ENCODE assay signal across 12 cellular contexts in genomic region chr5:34586117-34586885, GRCh38.
DNase-seq lines count a peak whose midpoint lies in the region; ATAC-seq, FAIRE-seq and TF ChIP-seq lines count a peak whose summit lies in the region.
"Had no signal": no experiment of that assay in that cellular context is flagged by ENCODE, and none has a peak within 500 bp of the region (broad histone marks: within the 10 kb centered on the region; RNA-seq: fewer than 3 reads in every experiment).

No MANE protein-coding gene starts in this region.

- peak overlapping the region; percentile 62; the same call in 1 of the 2 replicates for H2AFZ ChIP-seq in SK-N-SH (ENCODE audit: low read depth)
- H2AFZ ChIP-seq: parathyroid adenoma had no signal

- peak overlapping the region; percentile 34 to 88; a peak in 3 of 4 replicates for H3K27ac ChIP-seq in SK-N-SH (ENCODE audit: low read depth in 2 of 2, low read length in 1 of 2)
- H3K27ac ChIP-seq: parathyroid adenoma had no signal

- H3K36me3 Mint-ChIP-seq in stimulated activated effector memory CD8-positive, alpha-beta T cell treated with anti-CD3 and anti-CD28 coated beads, Interleukin-12 subunit alpha, Interleukin-12 subunit beta, amount 100 ng/mL, for 72 hours: no peaks in the 10 kb centered on the region

- no peak overlapping the region for H3K4me3 ChIP-seq in SK-N-SH (ENCODE audit: low read depth in 2 of 2, low read length in 1 of 2)
- H3K4me3 ChIP-seq in fibroblast of pulmonary artery (replicated peaks; ENCODE audit: low read depth, low read length): no peak overlapping the region

- H3K9me2 ChIP-seq in SK-N-SH: no peaks in the 10 kb centered on the region

- peak; percentile 86 for FAIRE-seq in H54 (lab: Jason Lieb, UNC)

- peaks cover 10% of the 10 kb centered on the region for H3F3A ChIP-seq in SK-N-SH (replicated peaks; ENCODE audit: insufficient read depth)

- peak; percentile 51 for ATAC-seq in stimulated activated effector memory CD8-positive, alpha-beta T cell treated with anti-CD3 and anti-CD28 coated beads, Interleukin-12 subunit alpha, Interleukin-12 subunit beta, amount 100 ng/mL, for 72 hours
- no peak for ATAC-seq in HG02759 (IDR thresholded peaks at IDR 0.05; ENCODE audit: unreplicated experiment)

- no peak for TF ChIP-seq RAD21 in SK-N-SH (IDR thresholded peaks at IDR 0.05; ENCODE audit: low read length)

- no peaks in the 10 kb centered on the region for H3K9me3 Mint-ChIP-seq in stimulated activated effector memory CD8-positive, alpha-beta T cell treated with anti-CD3 and anti-CD28 coated beads, Interleukin-12 subunit alpha, Interleukin-12 subunit beta, amount 100 ng/mL, for 72 hours
- H3K9me3 Mint-ChIP-seq: activated T-cell treated with anti-CD3 and anti-CD28 coated beads, Interleukin-2, amount 50 U/mL, for 4 hours had no signal

- TF ChIP-seq POLR2A in H54 (IDR thresholded peaks at IDR 0.05; ENCODE audit: low read depth, low read length): no peak

- H3K79me2 ChIP-seq in SK-N-SH (ENCODE audit: insufficient read depth): no peaks in the 10 kb centered on the region
- H3K79me2 ChIP-seq: parathyroid adenoma had no signal

- CTCF ChIA-PET in SK-N-SH (lab: Yijun Ruan, JAX): no interaction called here

- peaks cover 0 to 16% of the 10 kb centered on the region in 2 experiments; a peak in 3 of 4 replicates for H3K4me1 ChIP-seq in SK-N-SH (ENCODE audit: control insufficient read depth in 1 of 2, insufficient read depth in 2 of 2, low read depth in 1 of 2, low read length in 1 of 2)
- H3K4me1 ChIP-seq: parathyroid adenoma had no signal

- no peak overlapping the region for H3K27ac Mint-ChIP-seq in stimulated activated effector memory CD8-positive, alpha-beta T cell treated with anti-CD3 and anti-CD28 coated beads, Interleukin-12 subunit alpha, Interleukin-12 subunit beta, amount 100 ng/mL, for 72 hours

- TF ChIP-seq CTCF in SK-N-SH (IDR thresholded peaks at IDR 0.05) (no peak), fibroblast of pulmonary artery (IDR thresholded peaks at IDR 0.05; ENCODE audit: low read length, missing control alignments) (no peak), GM20000 (IDR thresholded peaks at IDR 0.05; ENCODE audit: extremely low read depth, missing control alignments) (no peak)

- no peaks in the 10 kb centered on the region for H4K20me1 ChIP-seq in SK-N-SH (ENCODE audit: insufficient read depth)

- WGBS in SK-N-SH (ENCODE audit: low lambda C conversion rate): 45% methylated on average over 13 of the region's 15 CpGs

- H3K9ac ChIP-seq in SK-N-SH: peak overlapping the region; percentile 47
- H3K9ac ChIP-seq: parathyroid adenoma had no signal

- no peaks in the 10 kb centered on the region for H3K36me3 ChIP-seq in SK-N-SH (replicated peaks in 1 of 2; ENCODE audit: control insufficient read depth in 1 of 2, insufficient read depth in 2 of 2, low read length in 1 of 2)

- H3K4me3 Mint-ChIP-seq in stimulated activated effector memory CD8-positive, alpha-beta T cell treated with anti-CD3 and anti-CD28 coated beads, Interleukin-12 subunit alpha, Interleukin-12 subunit beta, amount 100 ng/mL, for 72 hours: no peak overlapping the region
- H3K4me3 Mint-ChIP-seq: activated T-cell treated with anti-CD3 and anti-CD28 coated beads, Interleukin-2, amount 50 U/mL, for 4 hours had no signal

- POLR2A ChIA-PET in SK-N-SH (lab: Yijun Ruan, JAX): no interaction called here

- DNase-seq in H54 (ENCODE audit: insufficient read length, low spot score) (no peak), SK-N-SH (no peak), fibroblast of pulmonary artery (ENCODE audit: low read depth) (peak; percentile 97), SIG-M5 treated with dmso at 0.1 percent for 504 hours (lab: John Stamatoyannopoulos, UW; ENCODE audit: unreplicated experiment) (no peak), NCI-H1105 (lab: John Stamatoyannopoulos, UW) (no peak), GM20000 (ENCODE audit: low spot score) (no peak)
- DNase-seq in stimulated activated effector memory CD8-positive, alpha-beta T cell treated with anti-CD3 and anti-CD28 coated beads, Interleukin-12 subunit alpha, Interleukin-12 subunit beta, amount 100 ng/mL, for 72 hours (ENCODE audit: low spot score in 2 of 2): no peak
- DNase-seq: activated T-cell treated with anti-CD3 and anti-CD28 coated beads, Interleukin-2, amount 50 U/mL, for 4 hours; KG1; SIG-M5 had no signal

- peak overlapping the region; percentile 49 for H3K4me2 ChIP-seq in SK-N-SH

- peaks cover 6% of the 10 kb centered on the region for H3K4me1 Mint-ChIP-seq in stimulated activated effector memory CD8-positive, alpha-beta T cell treated with anti-CD3 and anti-CD28 coated beads, Interleukin-12 subunit alpha, Interleukin-12 subunit beta, amount 100 ng/mL, for 72 hours

- TF ChIP-seq EP300 in SK-N-SH (IDR thresholded peaks at IDR 0.05; ENCODE audit: borderline replicate concordance in 1 of 2, low read depth in 1 of 2, low read length in 1 of 2): peak in 1 of 2 experiments; percentile 63; a peak in 1 of 4 replicates

- H3K27me3 ChIP-seq in SK-N-SH (ENCODE audit: insufficient read depth): no peaks in the 10 kb centered on the region

- H3K9me3 ChIP-seq in SK-N-SH: no peaks in the 10 kb centered on the region

TF ChIP-seq in SK-N-SH, 30 proteins besides CTCF, POLR2A, EP300 and RAD21:
- TF ChIP-seq JUND (IDR thresholded peaks at IDR 0.05) (peak; percentile 56), GATA2 (CRISPR knock-in tag; IDR thresholded peaks at IDR 0.05) (no peak), POLR2AphosphoS5 (IDR thresholded peaks at IDR 0.05; ENCODE audit: low read depth, low read length) (no peak; the same call in 1 of the 2 replicates), IRF3 (IDR thresholded peaks at IDR 0.05; ENCODE audit: low read depth, low read length) (no peak), MAX (IDR thresholded peaks at IDR 0.05; ENCODE audit: low read depth) (peak; percentile 26; the same call in 1 of the 2 replicates), TAF1 (IDR thresholded peaks at IDR 0.05; ENCODE audit: borderline replicate concordance, low read depth, low read length) (no peak; the same call in 1 of the 2 replicates), TCF12 (IDR thresholded peaks at IDR 0.05) (peak; percentile 47), FOSL2 (IDR thresholded peaks at IDR 0.05; ENCODE audit: borderline replicate concordance, low read depth) (peak; percentile 54; the same call in 1 of the 2 replicates)
- TF ChIP-seq, protein P1, sequence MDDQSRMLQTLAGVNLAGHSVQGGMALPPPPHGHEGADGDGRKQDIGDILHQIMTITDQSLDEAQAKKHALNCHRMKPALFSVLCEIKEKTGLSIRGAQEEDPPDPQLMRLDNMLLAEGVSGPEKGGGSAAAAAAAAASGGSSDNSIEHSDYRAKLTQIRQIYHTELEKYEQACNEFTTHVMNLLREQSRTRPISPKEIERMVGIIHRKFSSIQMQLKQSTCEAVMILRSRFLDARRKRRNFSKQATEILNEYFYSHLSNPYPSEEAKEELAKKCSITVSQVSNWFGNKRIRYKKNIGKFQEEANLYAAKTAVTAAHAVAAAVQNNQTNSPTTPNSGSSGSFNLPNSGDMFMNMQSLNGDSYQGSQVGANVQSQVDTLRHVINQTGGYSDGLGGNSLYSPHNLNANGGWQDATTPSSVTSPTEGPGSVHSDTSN (IDR thresholded peaks at IDR 0.05): peak; percentile 68
